In genomic region chr17:66963521-66964082, GRCh38 we compare ENCODE assay signal across 11 cellular contexts. TPM values are rescaled to one million over a fixed set of nuclear protein-coding genes. Genes with fewer than 3 reads are reported as not detected.
DNase-seq lines count a peak whose midpoint lies in the region; ATAC-seq and TF ChIP-seq lines count a peak whose summit lies in the region.
"Had no signal": no experiment of that assay in that cellular context is flagged by ENCODE, and none has a peak within 500 bp of the region (broad histone marks: within the 10 kb centered on the region; RNA-seq: fewer than 3 reads in every experiment).

No MANE protein-coding gene starts in this region.

- H3K79me2 ChIP-seq in smooth muscle cell (ENCODE audit: low read depth), result no peaks in the 10 kb centered on the region

- no peaks in the 10 kb centered on the region for H3K36me3 ChIP-seq in smooth muscle cell (ENCODE audit: low read depth)
- H3K36me3 ChIP-seq: thyroid gland had no signal

- no peak overlapping the region for H3K9ac ChIP-seq in smooth muscle cell (ENCODE audit: low read depth)

- peaks cover 69% of the 10 kb centered on the region for H3K27me3 Mint-ChIP-seq in activated T-cell treated with anti-CD3 and anti-CD28 coated beads, Interleukin-2, amount 50 U/mL, for 24 hours
- H3K27me3 Mint-ChIP-seq in T-helper 17 cell, result peaks cover 69% of the 10 kb centered on the region

- ATAC-seq in T-helper 17 cell, result no peak

- 26% methylated on average over 11 of the region's 11 CpGs for WGBS in smooth muscle cell (ENCODE audit: low lambda C conversion rate)

- peaks cover 83% of the 10 kb centered on the region for H3K27me3 ChIP-seq in smooth muscle cell (ENCODE audit: low read depth)

- H3K4me1 ChIP-seq in smooth muscle cell (ENCODE audit: low read depth), result peaks cover 14% of the 10 kb centered on the region

- H3F3A ChIP-seq in smooth muscle cell (ENCODE audit: low read depth), result no peaks in the 10 kb centered on the region

- DNase-seq in activated T-cell treated with anti-CD3 and anti-CD28 coated beads, Interleukin-2, amount 50 U/mL, for 24 hours, result no peak
- no peak for DNase-seq in activated T-cell treated with anti-CD3 and anti-CD28 coated beads, Interleukin-2, amount 50 U/mL, for 1 hour
- DNase-seq in T-helper 17 cell, result no peak
- DNase-seq in smooth muscle cell (lab: John Stamatoyannopoulos, UW; ENCODE audit: unreplicated experiment), result no peak
- no peak for DNase-seq in NCI-H1417 treated with DMSO at 0.1 percent for 48 hours (lab: John Stamatoyannopoulos, UW)
- no peak for DNase-seq in central memory CD4-positive, alpha-beta T cell
- no peak for DNase-seq in stimulated activated CD4-positive, alpha-beta T cell treated with anti-CD3 and anti-CD28 coated beads, Interleukin-2, amount 100 ng/mL, for 24 hours
- DNase-seq: effector memory CD4-positive, alpha-beta T cell; stimulated activated CD4-positive, alpha-beta T cell treated with anti-CD3 and anti-CD28 coated beads, Interleukin-4, amount 100 ng/mL, for 1 hour; thyroid gland had no signal

- no peak overlapping the region for H3K27ac Mint-ChIP-seq in activated T-cell treated with anti-CD3 and anti-CD28 coated beads, Interleukin-2, amount 50 U/mL, for 24 hours
- H3K27ac Mint-ChIP-seq in T-helper 17 cell, result no peak overlapping the region

- H4K20me1 ChIP-seq in smooth muscle cell (ENCODE audit: low read depth), result peaks cover 7% of the 10 kb centered on the region

- H3K9me3 Mint-ChIP-seq in activated T-cell treated with anti-CD3 and anti-CD28 coated beads, Interleukin-2, amount 50 U/mL, for 24 hours, result no peaks in the 10 kb centered on the region

- no peak overlapping the region for H3K27ac ChIP-seq in smooth muscle cell (ENCODE audit: low read depth)
- H3K27ac ChIP-seq: thyroid gland had no signal

- H3K4me3 Mint-ChIP-seq in activated T-cell treated with anti-CD3 and anti-CD28 coated beads, Interleukin-2, amount 50 U/mL, for 24 hours, result peak overlapping the region; percentile 64
- peak overlapping the region; percentile 84 for H3K4me3 Mint-ChIP-seq in T-helper 17 cell

- H3K4me2 ChIP-seq in smooth muscle cell, result peak overlapping the region; percentile 79

- H3K9me3 ChIP-seq in T-helper 17 cell (ENCODE audit: control insufficient read depth, low read length, poor library complexity, severe bottlenecking) (no peaks in the 10 kb centered on the region), smooth muscle cell (replicated peaks; ENCODE audit: low read depth) (no peaks in the 10 kb centered on the region)
- H3K9me3 ChIP-seq: thyroid gland had no signal

- no peak overlapping the region for H2AFZ ChIP-seq in smooth muscle cell (ENCODE audit: low read depth)

- no peak for TF ChIP-seq CTCF in smooth muscle cell (IDR thresholded peaks at IDR 0.05; ENCODE audit: borderline replicate concordance, insufficient read depth, poor library complexity, severe bottlenecking)

- H3K4me3 ChIP-seq in iPS-11a (ENCODE audit: low read depth, low read length) (peak overlapping the region; percentile 0), smooth muscle cell (peak overlapping the region; percentile 32)
- H3K4me3 ChIP-seq: thyroid gland had no signal

- H3K36me3 Mint-ChIP-seq in activated T-cell treated with anti-CD3 and anti-CD28 coated beads, Interleukin-2, amount 50 U/mL, for 24 hours (ENCODE audit: low read depth), result no peaks in the 10 kb centered on the region
- H3K36me3 Mint-ChIP-seq in T-helper 17 cell (ENCODE audit: low read depth), result peaks cover 6% of the 10 kb centered on the region

- peaks cover 8% of the 10 kb centered on the region for H3K4me1 Mint-ChIP-seq in activated T-cell treated with anti-CD3 and anti-CD28 coated beads, Interleukin-2, amount 50 U/mL, for 24 hours (ENCODE audit: low read depth)
- peaks cover 8% of the 10 kb centered on the region for H3K4me1 Mint-ChIP-seq in T-helper 17 cell

RNA-seq across cellular contexts. Expression of gene CACNG4, which starts 0.9 kb away (rescaled TPM):
- total RNA-seq in T-helper 17 cell (not detected), smooth muscle cell (4.2 and 6.5 TPM in 2 replicates)
- polyA plus RNA-seq in smooth muscle cell, result 1.4 and 13.3 TPM in 2 replicates
